ENCODE assay signal across 21 cellular contexts in the genomic region with DNA sequence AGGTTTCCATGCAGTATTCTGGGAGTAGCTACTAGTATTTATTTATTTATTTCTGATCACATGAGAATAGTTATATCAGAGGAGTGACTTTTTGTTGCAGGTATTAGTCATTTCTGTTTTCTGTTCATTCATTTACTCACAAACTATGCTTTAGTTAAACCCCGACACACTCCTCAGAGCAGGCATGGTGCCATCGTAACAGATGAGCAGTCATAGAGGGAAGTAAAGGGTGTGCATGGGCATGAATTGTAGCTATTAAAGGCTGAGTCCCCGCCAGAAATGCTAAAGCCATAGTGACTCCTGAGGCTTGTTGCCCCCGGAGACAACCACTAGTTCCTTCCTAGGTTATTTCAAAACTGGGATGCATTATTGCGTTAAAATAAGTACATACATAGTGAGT. TPM values are rescaled to one million over a fixed set of nuclear protein-coding genes. Genes with fewer than 3 reads are reported as not detected.
A peak's percentile ranks its signal among the peaks of the same experiment; 100 is the strongest.
DNase-seq lines count a peak whose midpoint lies in the region; FAIRE-seq and TF ChIP-seq lines count a peak whose summit lies in the region.
"Had no signal": no experiment of that assay in that cellular context is flagged by ENCODE, and none has a peak within 500 bp of the region (broad histone marks: within the 10 kb centered on the region; RNA-seq: fewer than 3 reads in every experiment).

No MANE protein-coding gene starts in this region.

- H3K27me3 Mint-ChIP-seq in activated T-helper 1 cell treated with anti-CD3 and anti-CD28 coated beads, Interleukin-12 subunit alpha, Interleukin-12 subunit beta, Interleukin-2, Interleukin-4 antibody, amounts not matched to agents 30 ng/mL and 10 ng/mL and 1 ng/mL, durations not matched to agents 14 hours and 24 hours and 36 hours (ENCODE audit: insufficient read depth) = no peaks in the 10 kb centered on the region
- H3K27me3 Mint-ChIP-seq in activated naive CD8-positive, alpha-beta T cell treated with anti-CD3 and anti-CD28 coated beads for 36 hours = no peaks in the 10 kb centered on the region
- H3K27me3 Mint-ChIP-seq: activated CD8-positive, alpha-beta T cell treated with anti-CD3 and anti-CD28 coated beads for 36 hours; activated naive CD8-positive, alpha-beta T cell treated with anti-CD3 and anti-CD28 coated beads, Interleukin-2, amount 10 ng/mL, durations not matched to agents 7 days and 5 days; stimulated activated memory B cell treated with anti-CD40 and anti-IgM and Interleukin-4, amounts not matched to agents 10 μg/mL and 1 μg/mL and 100 μg/mL, for 72 hours had no signal

- TF ChIP-seq POLR2A in thyroid gland (IDR thresholded peaks at IDR 0.05) (no peak), stomach (IDR thresholded peaks at IDR 0.05) (no peak)

- H3K36me3 ChIP-seq in bronchial epithelial cell (ENCODE audit: control insufficient read depth, insufficient read depth, low read length) = no peaks in the 10 kb centered on the region
- no peaks in the 10 kb centered on the region for H3K36me3 ChIP-seq in thyroid gland
- peaks cover 0 to 5% (median 0%) of the 10 kb centered on the region in 4 donors for H3K36me3 ChIP-seq in stomach
- H3K36me3 ChIP-seq: neural progenitor cell had no signal

- H3K9me3 ChIP-seq in thyroid gland (no peaks in the 10 kb centered on the region), stomach (no peaks in the 10 kb centered on the region)
- H3K9me3 ChIP-seq: tibial nerve had no signal

- no peaks in the 10 kb centered on the region for H3K4me1 ChIP-seq in thyroid gland
- no peaks in the 10 kb centered on the region for H3K4me1 ChIP-seq in stomach

- TF ChIP-seq EP300 in stomach (IDR thresholded peaks at IDR 0.05) = no peak

- H3K27ac ChIP-seq in thyroid gland = no peak overlapping the region
- H3K27ac ChIP-seq in stomach = no peak overlapping the region
- H3K27ac ChIP-seq: 22Rv1, neural progenitor cell, RWPE1 had no signal

- H3K4me3 ChIP-seq in bronchial epithelial cell (ENCODE audit: low read depth, low read length) = no peak overlapping the region
- H3K4me3 ChIP-seq in thyroid gland (replicated peaks in 1 of 3) = no peak overlapping the region
- no peak overlapping the region for H3K4me3 ChIP-seq in stomach
- H3K4me3 ChIP-seq: neural progenitor cell, tibial nerve had no signal

- WGBS in thyroid gland, 2 donors = 42 to 50% methylated on average over 5 of the region's 5 CpGs
- 79 to 89% (median 87%) methylated on average over 5 of the region's 5 CpGs for WGBS in stomach, 5 donors

- no peaks in the 10 kb centered on the region for H3K4me1 Mint-ChIP-seq in activated T-helper 1 cell treated with anti-CD3 and anti-CD28 coated beads, Interleukin-12 subunit alpha, Interleukin-12 subunit beta, Interleukin-2, Interleukin-4 antibody, amounts not matched to agents 30 ng/mL and 10 ng/mL and 1 ng/mL, durations not matched to agents 14 hours and 24 hours and 36 hours (ENCODE audit: low read depth)
- peaks cover 5% of the 10 kb centered on the region for H3K4me1 Mint-ChIP-seq in activated naive CD8-positive, alpha-beta T cell treated with anti-CD3 and anti-CD28 coated beads for 36 hours
- H3K4me1 Mint-ChIP-seq: WTC11 had no signal

- no peaks in the 10 kb centered on the region for H3K36me3 Mint-ChIP-seq in activated T-helper 1 cell treated with anti-CD3 and anti-CD28 coated beads, Interleukin-12 subunit alpha, Interleukin-12 subunit beta, Interleukin-2, Interleukin-4 antibody, amounts not matched to agents 30 ng/mL and 10 ng/mL and 1 ng/mL, durations not matched to agents 14 hours and 24 hours and 36 hours (ENCODE audit: low read depth)
- H3K36me3 Mint-ChIP-seq in activated naive CD8-positive, alpha-beta T cell treated with anti-CD3 and anti-CD28 coated beads for 36 hours = no peaks in the 10 kb centered on the region
- H3K36me3 Mint-ChIP-seq: activated naive CD8-positive, alpha-beta T cell treated with anti-CD3 and anti-CD28 coated beads, Interleukin-2, amount 10 ng/mL, durations not matched to agents 7 days and 5 days; neural progenitor cell; stimulated activated memory B cell treated with anti-CD40 and anti-IgM and Interleukin-4, amounts not matched to agents 10 μg/mL and 1 μg/mL and 100 μg/mL, for 72 hours; WTC11 had no signal

- H3K27ac Mint-ChIP-seq in activated T-helper 1 cell treated with anti-CD3 and anti-CD28 coated beads, Interleukin-12 subunit alpha, Interleukin-12 subunit beta, Interleukin-2, Interleukin-4 antibody, amounts not matched to agents 30 ng/mL and 10 ng/mL and 1 ng/mL, durations not matched to agents 14 hours and 24 hours and 36 hours = no peak overlapping the region
- no peak overlapping the region for H3K27ac Mint-ChIP-seq in activated naive CD8-positive, alpha-beta T cell treated with anti-CD3 and anti-CD28 coated beads for 36 hours
- H3K27ac Mint-ChIP-seq: activated CD8-positive, alpha-beta T cell treated with anti-CD3 and anti-CD28 coated beads for 36 hours; activated naive CD8-positive, alpha-beta T cell treated with anti-CD3 and anti-CD28 coated beads, Interleukin-2, amount 10 ng/mL, durations not matched to agents 7 days and 5 days; neural progenitor cell; stimulated activated memory B cell treated with anti-CD40 and anti-IgM and Interleukin-4, amounts not matched to agents 10 μg/mL and 1 μg/mL and 100 μg/mL, for 72 hours; WTC11 had no signal

- DNase-seq in DMS 273 (lab: John Stamatoyannopoulos, UW; ENCODE audit: unreplicated experiment) (peak; percentile 30), DMS 273 treated with DMSO at 0.1 percent for 48 hours (lab: John Stamatoyannopoulos, UW) (no peak), NCI-H1694 treated with DMSO at 0.1 percent for 48 hours (lab: John Stamatoyannopoulos, UW) (peak; percentile 12), bronchial epithelial cell (ENCODE audit: low read depth) (peak; percentile 51), thyroid gland (peak; percentile 58 to 67), stomach (no peak)
- no peak for DNase-seq in activated T-helper 1 cell treated with anti-CD3 and anti-CD28 coated beads, Interleukin-12 subunit alpha, Interleukin-12 subunit beta, Interleukin-2, Interleukin-4 antibody, amounts not matched to agents 30 ng/mL and 10 ng/mL and 1 ng/mL, durations not matched to agents 14 hours and 24 hours and 36 hours (ENCODE audit: low spot score)
- DNase-seq in activated naive CD8-positive, alpha-beta T cell treated with anti-CD3 and anti-CD28 coated beads for 36 hours = no peak
- DNase-seq: activated CD8-positive, alpha-beta T cell treated with anti-CD3 and anti-CD28 coated beads for 36 hours; activated naive CD8-positive, alpha-beta T cell treated with anti-CD3 and anti-CD28 coated beads, Interleukin-2, amount 10 ng/mL, durations not matched to agents 7 days and 5 days; activated T-cell treated with anti-CD3 and anti-CD28 coated beads, Interleukin-2, amount 50 U/mL, for 48 hours; hypothalamus; Kasumi-1; NCI-H1930 had no signal

- TF ChIP-seq CTCF in bronchial epithelial cell (IDR thresholded peaks at IDR 0.05; ENCODE audit: insufficient read depth, low read length, severe bottlenecking) (no peak), thyroid gland (IDR thresholded peaks at IDR 0.05) (no peak), stomach (IDR thresholded peaks at IDR 0.05) (no peak)

- no peak for FAIRE-seq in bronchial epithelial cell (lab: Jason Lieb, UNC)

- H3K27me3 ChIP-seq in bronchial epithelial cell (ENCODE audit: control insufficient read depth, insufficient read depth, low read length) (no peaks in the 10 kb centered on the region), thyroid gland (no peaks in the 10 kb centered on the region), stomach (no peaks in the 10 kb centered on the region)
- H3K27me3 ChIP-seq: neural progenitor cell, tibial nerve had no signal

- intact Hi-C loops in thyroid gland (cut with DNase I) (no loop called here), stomach (cut with DNase I; ENCODE audit: low total_unique reads) (no loop called here)
- intact Hi-C loops in activated T-helper 1 cell treated with anti-CD3 and anti-CD28 coated beads, Interleukin-12 subunit alpha, Interleukin-12 subunit beta, Interleukin-2, Interleukin-4 antibody, amounts not matched to agents 30 ng/mL and 10 ng/mL and 1 ng/mL, durations not matched to agents 14 hours and 24 hours and 36 hours (cut with micrococcal nuclease) = no loop called here

- no peak overlapping the region for H3K4me3 Mint-ChIP-seq in activated T-helper 1 cell treated with anti-CD3 and anti-CD28 coated beads, Interleukin-12 subunit alpha, Interleukin-12 subunit beta, Interleukin-2, Interleukin-4 antibody, amounts not matched to agents 30 ng/mL and 10 ng/mL and 1 ng/mL, durations not matched to agents 14 hours and 24 hours and 36 hours
- no peak overlapping the region for H3K4me3 Mint-ChIP-seq in activated naive CD8-positive, alpha-beta T cell treated with anti-CD3 and anti-CD28 coated beads for 36 hours
- H3K4me3 Mint-ChIP-seq: activated CD8-positive, alpha-beta T cell treated with anti-CD3 and anti-CD28 coated beads for 36 hours; activated naive CD8-positive, alpha-beta T cell treated with anti-CD3 and anti-CD28 coated beads, Interleukin-2, amount 10 ng/mL, durations not matched to agents 7 days and 5 days; neural progenitor cell; stimulated activated memory B cell treated with anti-CD40 and anti-IgM and Interleukin-4, amounts not matched to agents 10 μg/mL and 1 μg/mL and 100 μg/mL, for 72 hours; WTC11 had no signal

- no peaks in the 10 kb centered on the region for H3K9me3 Mint-ChIP-seq in activated T-helper 1 cell treated with anti-CD3 and anti-CD28 coated beads, Interleukin-12 subunit alpha, Interleukin-12 subunit beta, Interleukin-2, Interleukin-4 antibody, amounts not matched to agents 30 ng/mL and 10 ng/mL and 1 ng/mL, durations not matched to agents 14 hours and 24 hours and 36 hours
- H3K9me3 Mint-ChIP-seq in activated naive CD8-positive, alpha-beta T cell treated with anti-CD3 and anti-CD28 coated beads for 36 hours = no peaks in the 10 kb centered on the region
- H3K9me3 Mint-ChIP-seq: activated CD8-positive, alpha-beta T cell treated with anti-CD3 and anti-CD28 coated beads for 36 hours; activated naive CD8-positive, alpha-beta T cell treated with anti-CD3 and anti-CD28 coated beads, Interleukin-2, amount 10 ng/mL, durations not matched to agents 7 days and 5 days; neural progenitor cell; stimulated activated memory B cell treated with anti-CD40 and anti-IgM and Interleukin-4, amounts not matched to agents 10 μg/mL and 1 μg/mL and 100 μg/mL, for 72 hours; WTC11 had no signal

RNA-seq across cellular contexts. Expression of gene JHY, which starts 10.6 kb away (rescaled TPM):
- total RNA-seq in bronchial epithelial cell = 1.1 and 2.9 TPM in 2 replicates
- 10 to 100 TPM in 2 of 4 donors, 1 to 10 TPM in 2; 5.8 to 11.8 (median 8.9) TPM for total RNA-seq in thyroid gland
- 0.71 and 0.91 TPM in 2 replicates for total RNA-seq in activated T-helper 1 cell treated with anti-CD3 and anti-CD28 coated beads, Interleukin-12 subunit alpha, Interleukin-12 subunit beta, Interleukin-2, Interleukin-4 antibody, amounts not matched to agents 30 ng/mL and 10 ng/mL and 1 ng/mL, durations not matched to agents 14 hours and 24 hours and 36 hours
- total RNA-seq in activated naive CD8-positive, alpha-beta T cell treated with anti-CD3 and anti-CD28 coated beads for 36 hours = 1 to 10 TPM; 3.1 to 3.2 TPM
- 10 to 100 TPM in 1 of 5 donors, 1 to 10 TPM in 2, under 1 TPM in 1, not detected in 1; 0.45 to 13.4 (median 2.2) TPM for total RNA-seq in stomach
- polyA plus RNA-seq in stomach = 1 to 10 TPM in 2 of 3 donors, under 1 TPM in 1; 0.73 to 1.8 (median 1.4) TPM

RNA-seq across cellular contexts. Expression of gene CRTAM, which starts 54.8 kb away (rescaled TPM):
- 0.79 TPM in 1 of 2 replicates, not detected in the other for total RNA-seq in bronchial epithelial cell
- total RNA-seq in thyroid gland = under 1 TPM in 1 of 4 donors, not detected in 3; 0.45 TPM
- total RNA-seq in activated T-helper 1 cell treated with anti-CD3 and anti-CD28 coated beads, Interleukin-12 subunit alpha, Interleukin-12 subunit beta, Interleukin-2, Interleukin-4 antibody, amounts not matched to agents 30 ng/mL and 10 ng/mL and 1 ng/mL, durations not matched to agents 14 hours and 24 hours and 36 hours = 8.5 and 8.7 TPM in 2 replicates
- total RNA-seq in activated naive CD8-positive, alpha-beta T cell treated with anti-CD3 and anti-CD28 coated beads for 36 hours = 10 to 100 TPM; 21.9 to 22.3 TPM
- 1 to 10 TPM in 1 of 5 donors, not detected in 4; 4.6 TPM for total RNA-seq in stomach
- polyA plus RNA-seq in stomach = under 1 TPM in 1 of 3 donors, not detected in 2; 0.08 TPM
- total RNA-seq: left lobe of liver, WTC11 had no signal

Comparison
In these comparisons a context has a peak if more than half of its experiments do, and no peak if none do; other contexts are left out.
1. DNase-seq: peak in DMS 273 (single experiment), NCI-H1694 treated with DMSO at 0.1 percent for 48 hours (single experiment), bronchial epithelial cell (single experiment) and thyroid gland (2 of 2); none in DMS 273 treated with DMSO at 0.1 percent for 48 hours (single experiment), activated T-helper 1 cell treated with anti-CD3 and anti-CD28 coated beads, Interleukin-12 subunit alpha, Interleukin-12 subunit beta, Interleukin-2, Interleukin-4 antibody, amounts not matched to agents 30 ng/mL and 10 ng/mL and 1 ng/mL, durations not matched to agents 14 hours and 24 hours and 36 hours (single experiment), activated naive CD8-positive, alpha-beta T cell treated with anti-CD3 and anti-CD28 coated beads for 36 hours (single experiment) and stomach (single experiment).